8 cellular contexts compared by ENCODE assay signal in the genomic region with DNA sequence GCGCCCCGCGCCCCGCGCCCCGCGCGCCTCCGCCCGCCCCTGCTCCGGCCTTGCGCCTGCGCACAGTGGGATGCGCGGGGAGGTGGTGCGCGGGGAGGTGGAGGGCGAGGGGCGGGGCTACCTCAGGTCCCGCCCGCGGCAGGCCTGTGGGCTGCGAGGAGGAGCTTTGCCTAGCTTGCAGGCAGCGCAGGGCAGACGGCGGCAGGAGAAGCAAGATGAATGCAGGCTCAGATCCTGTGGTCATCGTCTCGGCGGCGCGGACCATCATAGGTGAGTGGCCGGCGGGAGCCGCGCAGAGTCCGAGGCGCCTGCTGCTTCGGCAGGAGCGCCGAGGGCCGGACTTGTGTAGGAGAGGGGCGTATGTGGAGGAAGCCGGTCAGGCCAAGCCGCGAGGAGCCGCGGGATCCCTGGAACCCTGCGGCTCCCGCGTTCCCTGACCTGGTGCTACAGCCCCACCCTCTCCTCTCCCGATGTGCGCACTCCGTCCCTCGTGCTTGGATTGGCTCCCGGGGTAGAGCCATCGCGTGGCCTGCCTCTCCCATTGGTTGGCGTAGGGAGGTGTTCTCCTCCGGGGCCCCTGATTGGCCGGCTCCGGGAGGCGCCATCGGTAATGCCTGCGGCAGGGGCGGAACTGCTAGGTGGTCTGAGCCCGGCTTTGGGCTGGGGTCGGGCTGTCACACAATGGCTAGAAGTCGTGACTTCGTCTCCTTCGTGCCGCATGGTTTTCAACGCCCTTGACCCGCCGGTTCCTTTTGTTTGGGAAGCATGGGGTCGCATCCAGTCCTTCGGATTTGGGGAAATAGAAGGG. TPM values are rescaled to one million over a fixed set of nuclear protein-coding genes. Genes with fewer than 3 reads are reported as not detected.
DNase-seq lines count a peak whose midpoint lies in the region; ATAC-seq, FAIRE-seq and TF ChIP-seq lines count a peak whose summit lies in the region.

A gene (plus strand): TSS at position 173 of the 808 bp plus-strand sequence. CDS start 43 bp downstream, at position 216.

- no peaks in the 10 kb centered on the region for H4K20me1 ChIP-seq in keratinocyte (ENCODE audit: control insufficient read depth, extremely low read depth, insufficient read depth, low read length)

- peaks cover 2% of the 10 kb centered on the region for H3K9me1 ChIP-seq in keratinocyte (ENCODE audit: control insufficient read depth, extremely low read depth, insufficient read depth, low read length)

- H3K4me2 ChIP-seq in keratinocyte (ENCODE audit: control insufficient read depth, extremely low read depth, insufficient read depth, low read depth, low read length) = peak within 1 kb of the TSS; percentile 93

- peak within 1 kb of the TSS; percentile 83 for H3K9ac ChIP-seq in keratinocyte (ENCODE audit: control insufficient read depth, extremely low read depth, insufficient read depth, low read length)

- H3K4me3 ChIP-seq in BE2C (ENCODE audit: low read depth, low read length) (peak within 1 kb of the TSS; percentile 90), keratinocyte (ENCODE audit: control insufficient read depth in 2 of 3, extremely low read depth in 1 of 3, insufficient read depth in 2 of 3, low read depth in 1 of 3, low read length in 3 of 3) (peak within 1 kb of the TSS; percentile 77 to 93 (median 88))

- DNase-seq in BE2C (peak; percentile 97), GM19239 (ENCODE audit: insufficient read length, low spot score) (peak; percentile 95), NCI-H510A treated with DMSO at 0.1 percent for 48 hours (lab: John Stamatoyannopoulos, UW) (peak; percentile 73), cerebellar nuclear complex (lab: John Stamatoyannopoulos, UW) (peak; percentile 92 to 94), keratinocyte (ENCODE audit: low read depth, low spot score) (peak; percentile 66)
- peak; percentile 87 for DNase-seq in activated CD4-positive, alpha-beta T cell treated with anti-CD3 and anti-CD28 coated beads for 1 hour
- DNase-seq in stimulated activated CD4-positive, alpha-beta T cell treated with anti-CD3 and anti-CD28 coated beads, Interleukin-12 subunit alpha, Interleukin-12 subunit beta, amount 100 ng/mL, for 48 hours (ENCODE audit: low read depth in 2 of 3, low spot score in 1 of 3) = peak; percentile 84 to 92 (median 90)

- H3K36me3 ChIP-seq in BE2C = peaks cover 42% of the 10 kb centered on the region
- peaks cover 7 to 33% of the 10 kb centered on the region in 2 experiments for H3K36me3 ChIP-seq in keratinocyte (ENCODE audit: control insufficient read depth in 2 of 2, extremely low read depth in 1 of 2, insufficient read depth in 2 of 2, low read length in 2 of 2)

- peaks cover 38% of the 10 kb centered on the region for H3K79me2 ChIP-seq in keratinocyte (ENCODE audit: control insufficient read depth, insufficient read depth, low read length)

- TF ChIP-seq CTCF in BE2C (IDR thresholded peaks at IDR 0.05; ENCODE audit: low read depth, low read length) (no peak), keratinocyte (optimal IDR thresholded peaks at IDR 0.05 in 1 of 3, IDR thresholded peaks at IDR 0.05 in 1 of 3, conservative IDR thresholded peaks at IDR 0.05 in 1 of 3; ENCODE audit: extremely low read depth in 1 of 3, insufficient read depth in 2 of 3, low read length in 3 of 3) (no peak)

- FAIRE-seq in GM19239 (lab: Jason Lieb, UNC) = peak; percentile 97
- FAIRE-seq in keratinocyte (lab: Jason Lieb, UNC) = peak; percentile 77

- H3K27me3 ChIP-seq in BE2C (no peaks in the 10 kb centered on the region), keratinocyte (ENCODE audit: control insufficient read depth, extremely low read depth, insufficient read depth, low read length) (no peaks in the 10 kb centered on the region)

- H2AFZ ChIP-seq in keratinocyte (ENCODE audit: control insufficient read depth, low read length) = peak within 1 kb of the TSS; percentile 73

- H3K9me3 ChIP-seq in BE2C = no peaks in the 10 kb centered on the region
- H3K9me3 ChIP-seq in keratinocyte (ENCODE audit: control insufficient read depth, low read depth, low read length) = no peaks in the 10 kb centered on the region

- H3K27ac ChIP-seq in keratinocyte (ENCODE audit: control insufficient read depth, insufficient read depth, low read length) = peak within 1 kb of the TSS; percentile 85

- ATAC-seq in HG03442 (IDR thresholded peaks at IDR 0.05; ENCODE audit: unreplicated experiment) = peak; percentile 97

- no peaks in the 10 kb centered on the region for H3K4me1 ChIP-seq in BE2C
- peaks cover 33% of the 10 kb centered on the region for H3K4me1 ChIP-seq in keratinocyte (ENCODE audit: control insufficient read depth, extremely low read depth, insufficient read depth, low read length)

- dilution Hi-C loops in keratinocyte (cut with MboI; ENCODE audit: extremely low pct_ligation_motif_present, low sequenced_read_pairs) = no loop called here

RNA-seq across cellular contexts. Expression of the gene that starts here (rescaled TPM):
- polyA plus RNA-seq in BE2C (2012; ENCODE audit: insufficient read depth, insufficient read length, low read depth) = 12.2 TPM
- polyA plus RNA-seq in keratinocyte = 92.6 to 217 TPM (median 205 TPM) in 3 replicates
- 25.1 TPM for polyA plus RNA-seq in keratinocyte (2011; ENCODE audit: low read depth)
- polyA plus RNA-seq in keratinocyte (2011; cell fraction: cytosol; rRNA removed) = 81.7 and 105 TPM in 2 replicates
- 47.8 and 53.7 TPM in 2 replicates for polyA plus RNA-seq in keratinocyte (2011; cell fraction: nucleus; rRNA removed)
- polyA plus RNA-seq in keratinocyte (2012; ENCODE audit: low replicate concordance) = 19.4 and 164 TPM in 2 replicates
- polyA minus RNA-seq in keratinocyte = 47.7 to 104 TPM (median 51.3 TPM) in 3 replicates
- 60.8 TPM for polyA minus RNA-seq in keratinocyte (2011; cell fraction: cytosol; rRNA and poly(A)+ RNA removed)
- 14.6 and 32.6 TPM in 2 replicates for polyA minus RNA-seq in keratinocyte (2011; cell fraction: nucleus; rRNA and poly(A)+ RNA removed)

Comparison
In these comparisons a context has a peak if more than half of its experiments do, and no peak if none do; other contexts are left out.
1. Peak in every context shown above with its lines: DNase-seq, ATAC-seq, H3K4me3 ChIP-seq and H3K27ac ChIP-seq.